Comparison of ENCODE assay signal across 23 cellular contexts in genomic region chr9:117409321-117409720, GRCh38.
"Had no signal": no experiment of that assay in that cellular context is flagged by ENCODE, and none has a peak within 500 bp of the region (broad histone marks: within the 10 kb centered on the region; RNA-seq: fewer than 3 reads in every experiment).

No MANE protein-coding gene starts in this region.

- H3K9me3 Mint-ChIP-seq: activated naive CD4-positive, alpha-beta T cell treated with anti-CD3 and anti-CD28 coated beads, Interleukin-2, amount 10 ng/mL, durations not matched to agents 7 days and 5 days; dendritic cell treated with granulocyte-macrophage colony-stimulating factor and Interleukin-4, amounts not matched to agents 40 ng/mL and 50 ng/mL, for 4 days; T-helper 1 cell treated with Interleukin-12 subunit alpha and Interleukin-12 subunit beta and Interleukin-4 antibody, amounts not matched to agents 30 μg/mL and 1 μg/mL, for 36 hours had no signal

- FAIRE-seq: small intestine had no signal

- H3K4me1 Mint-ChIP-seq: immature natural killer cell, memory B cell had no signal

- H3K27ac ChIP-seq: left ventricle myocardium inferior, vagina had no signal

- H3K36me3 ChIP-seq: left ventricle myocardium inferior, vagina had no signal

- H3K27ac Mint-ChIP-seq: activated naive CD4-positive, alpha-beta T cell treated with anti-CD3 and anti-CD28 coated beads, Interleukin-2, amount 10 ng/mL, durations not matched to agents 7 days and 5 days; dendritic cell treated with granulocyte-macrophage colony-stimulating factor and Interleukin-4, amounts not matched to agents 40 ng/mL and 50 ng/mL, for 4 days; immature natural killer cell; memory B cell; stimulated activated naive B cell treated with anti-CD40 and anti-IgM and Interleukin-4, amounts not matched to agents 10 μg/mL and 1 μg/mL and 100 μg/mL, for 72 hours; T-helper 1 cell treated with Interleukin-12 subunit alpha and Interleukin-12 subunit beta and Interleukin-4 antibody, amounts not matched to agents 30 μg/mL and 1 μg/mL, for 36 hours had no signal

- H3K36me3 Mint-ChIP-seq: activated naive CD4-positive, alpha-beta T cell treated with anti-CD3 and anti-CD28 coated beads, Interleukin-2, amount 10 ng/mL, durations not matched to agents 7 days and 5 days; brain; immature natural killer cell; memory B cell; stimulated activated naive B cell treated with anti-CD40 and anti-IgM and Interleukin-4, amounts not matched to agents 10 μg/mL and 1 μg/mL and 100 μg/mL, for 72 hours had no signal

- H3K4me3 Mint-ChIP-seq: activated naive CD4-positive, alpha-beta T cell treated with anti-CD3 and anti-CD28 coated beads, Interleukin-2, amount 10 ng/mL, durations not matched to agents 7 days and 5 days; brain; dendritic cell treated with granulocyte-macrophage colony-stimulating factor and Interleukin-4, amounts not matched to agents 40 ng/mL and 50 ng/mL, for 4 days; immature natural killer cell; memory B cell; stimulated activated naive B cell treated with anti-CD40 and anti-IgM and Interleukin-4, amounts not matched to agents 10 μg/mL and 1 μg/mL and 100 μg/mL, for 72 hours; T-helper 1 cell treated with Interleukin-12 subunit alpha and Interleukin-12 subunit beta and Interleukin-4 antibody, amounts not matched to agents 30 μg/mL and 1 μg/mL, for 36 hours had no signal

- H3K27me3 ChIP-seq: vagina had no signal

- ATAC-seq: sciatic nerve; stimulated activated naive B cell treated with anti-CD40 and anti-IgM and Interleukin-4, amounts not matched to agents 10 μg/mL and 1 μg/mL and 100 μg/mL, for 72 hours had no signal

- H3K9me3 ChIP-seq: left ventricle myocardium inferior, vagina had no signal

- H3K4me3 ChIP-seq: left ventricle myocardium inferior, vagina had no signal

- DNase-seq: activated CD4-positive, alpha-beta T cell treated with anti-CD3 and anti-CD28 coated beads for 4 hours; activated CD4-positive, alpha-beta T cell treated with anti-CD3 and anti-CD28 coated beads, Interleukin-2, amount 50 U/mL, for 48 hours; activated CD4-positive, CD25-positive, alpha-beta regulatory T cell; activated naive CD4-positive, alpha-beta T cell treated with anti-CD3 and anti-CD28 coated beads, Interleukin-2, amount 10 ng/mL, durations not matched to agents 7 days and 5 days; activated T-cell treated with anti-CD3 and anti-CD28 coated beads, Interleukin-2, amount 50 U/mL, for 48 hours; anterior cingulate cortex; effector CD4-positive, alpha-beta T cell; erythroblast; foreskin fibroblast; immature natural killer cell; kidney glomerular epithelial cell; left ventricle myocardium inferior; occipital lobe; small intestine; stimulated activated CD4-positive, alpha-beta T cell treated with anti-CD3 and anti-CD28 coated beads, Interleukin-15, amount 100 ng/mL, for 24 hours; stimulated activated naive B cell treated with anti-CD40 and anti-IgM and Interleukin-4, amounts not matched to agents 10 μg/mL and 1 μg/mL and 100 μg/mL, for 72 hours; T1000 had no signal
